In genomic region chr2:18412980-18413793, GRCh38 we compare ENCODE assay signal across 19 cellular contexts.
DNase-seq lines count a peak whose midpoint lies in the region; ATAC-seq and TF ChIP-seq lines count a peak whose summit lies in the region.
"Had no signal": no experiment of that assay in that cellular context is flagged by ENCODE, and none has a peak within 500 bp of the region (broad histone marks: within the 10 kb centered on the region; RNA-seq: fewer than 3 reads in every experiment).

No MANE protein-coding gene starts in this region.

- H3K4me2 ChIP-seq in mammary epithelial cell (ENCODE audit: insufficient read depth, low read depth, low read length), result peak overlapping the region; percentile 43

- H3K79me2 ChIP-seq in mammary epithelial cell (ENCODE audit: insufficient read depth, low read length), result no peaks in the 10 kb centered on the region

- no peak overlapping the region for H3K9ac ChIP-seq in mammary epithelial cell (ENCODE audit: insufficient read depth, low read length)

- TF ChIP-seq CTCF in mammary epithelial cell (conservative IDR thresholded peaks at IDR 0.05 in 1 of 2, IDR thresholded peaks at IDR 0.05 in 1 of 2; ENCODE audit: extremely low read depth in 1 of 2, insufficient read depth in 1 of 2, low read depth in 1 of 2, low read length in 2 of 2) (no peak), suprapubic skin (IDR thresholded peaks at IDR 0.05) (no peak)

- TF ChIP-seq POLR2A in suprapubic skin (IDR thresholded peaks at IDR 0.05), result no peak

- DNase-seq in LHCN-M2 (ENCODE audit: low read depth) (peak; percentile 56), mammary epithelial cell (no peak), left ventricle myocardium superior (no peak), suprapubic skin (ENCODE audit: low spot score in 2 of 2) (no peak), RPMI8226 (no peak), NCI-H1105 (lab: John Stamatoyannopoulos, UW) (no peak)
- DNase-seq: activated CD4-positive, CD25-positive, alpha-beta regulatory T cell; amygdala; CD8-positive, alpha-beta memory T cell; effector CD8-positive, alpha-beta T cell; glutamatergic neuron; natural killer cell; NCI-H1417 treated with DMSO at 0.1 percent for 48 hours; NCI-H748 treated with DMSO at 0.1 percent for 48 hours; spleen had no signal

- no peaks in the 10 kb centered on the region for H4K20me1 ChIP-seq in mammary epithelial cell (ENCODE audit: insufficient read depth, low read length)

- H2AFZ ChIP-seq in mammary epithelial cell (ENCODE audit: low read depth, low read length), result no peak overlapping the region

- ATAC-seq in left ventricle myocardium superior (peak; percentile 83), HG03565 (IDR thresholded peaks at IDR 0.05; ENCODE audit: unreplicated experiment) (no peak)
- ATAC-seq: left colon, natural killer cell had no signal

- dilution Hi-C loops in mammary epithelial cell (cut with HindIII; ENCODE audit: low sequenced_read_pairs), result no loop called here

- H3K4me1 ChIP-seq in mammary epithelial cell (ENCODE audit: insufficient read depth, low read length), result peaks cover 12% of the 10 kb centered on the region
- H3K4me1 ChIP-seq in suprapubic skin, result no peaks in the 10 kb centered on the region
- H3K4me1 ChIP-seq: spleen had no signal

- no peaks in the 10 kb centered on the region for H3K9me3 ChIP-seq in mammary epithelial cell (replicated peaks; ENCODE audit: insufficient read depth, low read length)
- H3K9me3 ChIP-seq in suprapubic skin, result no peaks in the 10 kb centered on the region
- H3K9me3 ChIP-seq: spleen, thoracic aorta had no signal

- in situ Hi-C loops in mammary epithelial cell (cut with MboI; ENCODE audit: low sequenced_read_pairs in 2 of 2), result no loop called here

- BruUV-seq in mammary epithelial cell (replicated peaks; lab: Mats Ljungman, UMichigan), result no TSS peak

- no peak for TF ChIP-seq EP300 in suprapubic skin (IDR thresholded peaks at IDR 0.05)

- no peak overlapping the region for H3K4me3 ChIP-seq in mammary epithelial cell (replicated peaks in 1 of 3; ENCODE audit: insufficient read depth in 1 of 3, low read depth in 2 of 3, low read length in 3 of 3)
- H3K4me3 ChIP-seq in suprapubic skin, result no peak overlapping the region
- H3K4me3 ChIP-seq: SK-N-MC, spleen, thoracic aorta had no signal

- H3K27me3 ChIP-seq in mammary epithelial cell (ENCODE audit: insufficient read depth, low read length), result no peaks in the 10 kb centered on the region
- H3K27me3 ChIP-seq in suprapubic skin, result no peaks in the 10 kb centered on the region

- 83% methylated on average over 4 of the region's 4 CpGs for WGBS in mammary epithelial cell (ENCODE audit: low coverage, missing lambda C conversion rate)
- 62% methylated on average over 4 of the region's 4 CpGs for WGBS in suprapubic skin

- intact Hi-C loops in mammary epithelial cell (cut with micrococcal nuclease), result no loop called here
- intact Hi-C loops in left ventricle myocardium superior (cut with micrococcal nuclease), result no loop called here

- CTCF ChIA-PET in mammary epithelial cell (lab: Charles Lee; ENCODE audit: low non-redundant PET), result no interaction called here

- H3K36me3 ChIP-seq in mammary epithelial cell (ENCODE audit: insufficient read depth, low read length), result no peaks in the 10 kb centered on the region
- H3K36me3 ChIP-seq in suprapubic skin, result no peaks in the 10 kb centered on the region
- H3K36me3 ChIP-seq: spleen, thoracic aorta had no signal

- no peak overlapping the region for H3K27ac ChIP-seq in mammary epithelial cell (ENCODE audit: insufficient read depth, low read depth, low read length)
- H3K27ac ChIP-seq in suprapubic skin, result peak overlapping the region; percentile 67
- H3K27ac ChIP-seq: SK-N-MC, spleen had no signal
